ENCODE assay signal across 26 cellular contexts in the genomic region with DNA sequence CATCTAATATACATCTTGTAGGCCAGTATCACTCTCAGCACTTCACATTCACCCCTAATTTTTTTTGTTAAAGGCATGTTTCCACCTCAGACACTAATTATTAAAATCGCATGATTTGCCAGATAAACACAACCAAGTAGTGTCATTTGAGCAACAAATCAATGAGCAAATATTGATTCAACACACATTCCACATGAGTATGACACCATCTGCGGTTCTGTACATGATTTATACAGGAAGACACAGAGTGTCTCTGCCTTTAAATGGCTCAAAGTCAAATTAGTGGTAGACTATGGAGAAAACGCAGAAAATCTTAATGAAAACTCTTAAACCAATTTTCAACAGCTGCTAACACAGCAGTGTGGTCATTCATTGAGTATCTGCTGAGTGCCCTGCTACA.
"Had no signal": no experiment of that assay in that cellular context is flagged by ENCODE, and none has a peak within 500 bp of the region (broad histone marks: within the 10 kb centered on the region; RNA-seq: fewer than 3 reads in every experiment).

No MANE protein-coding gene starts in this region.

- H3K27me3 Mint-ChIP-seq: natural killer cell treated with Interleukin-12 subunit alpha and Interleukin-12 subunit beta and Interleukin-15 and Interleukin-18, amount 100 ng/mL, for 72 hours; type B pancreatic cell had no signal

- ATAC-seq: activated T-cell treated with anti-CD3 and anti-CD28 coated beads, Interleukin-2, amount 50 U/mL, for 4 hours; natural killer cell treated with Interleukin-12 subunit alpha and Interleukin-12 subunit beta and Interleukin-15 and Interleukin-18, amount 100 ng/mL, for 72 hours; pancreas; psoas muscle had no signal

- H3K27ac Mint-ChIP-seq: activated naive CD8-positive, alpha-beta T cell; activated T-helper 2 cell treated with anti-CD3 and anti-CD28 coated beads, Interferon-gamma antibody, Interleukin-2, Interleukin-4, amounts not matched to agents 10 μg/mL and 5 μg/mL and 100 μg/mL, durations not matched to agents 14 hours and 24 hours and 36 hours; natural killer cell treated with Interleukin-12 subunit alpha and Interleukin-12 subunit beta and Interleukin-15 and Interleukin-18, amount 100 ng/mL, for 72 hours; type B pancreatic cell had no signal

- H3K9me3 Mint-ChIP-seq: activated T-cell treated with anti-CD3 and anti-CD28 coated beads, Interleukin-2, amount 50 U/mL, for 4 hours; activated T-helper 2 cell treated with anti-CD3 and anti-CD28 coated beads, Interferon-gamma antibody, Interleukin-2, Interleukin-4, amounts not matched to agents 10 μg/mL and 5 μg/mL and 100 μg/mL, durations not matched to agents 14 hours and 24 hours and 36 hours had no signal

- H3K9me3 ChIP-seq: adrenal gland, ascending aorta, esophagus muscularis mucosa, left ventricle myocardium inferior, pancreas, psoas muscle, right atrium auricular region, spleen, thoracic aorta had no signal

- H3K36me3 ChIP-seq: adrenal gland, ascending aorta, brain microvascular endothelial cell, esophagus muscularis mucosa, left ventricle myocardium inferior, pancreas, right atrium auricular region, spleen, thoracic aorta had no signal

- H3K27me3 ChIP-seq: adrenal gland, ascending aorta, brain microvascular endothelial cell, esophagus muscularis mucosa, pancreas, right atrium auricular region, spleen had no signal

- DNase-seq: activated CD4-positive, alpha-beta T cell treated with anti-CD3 and anti-CD28 coated beads, Interleukin-2, amount 50 U/mL, for 48 hours; activated CD8-positive, alpha-beta memory T cell treated with anti-CD3 and anti-CD28 coated beads, Interleukin-2, amount 50 U/mL, for 48 hours; activated naive CD4-positive, alpha-beta T cell; activated T-cell treated with anti-CD3 and anti-CD28 coated beads, Interleukin-2, amount 50 U/mL, for 4 hours; adrenal gland; brain microvascular endothelial cell; central memory CD4-positive, alpha-beta T cell; effector memory CD4-positive, alpha-beta T cell; head of caudate nucleus; hypothalamus; left ventricle myocardium inferior; midbrain; pancreas; psoas muscle; spleen; stimulated activated CD4-positive, alpha-beta T cell treated with anti-CD3 and anti-CD28 coated beads, Interleukin-4, amount 100 ng/mL, for 24 hours; stimulated activated naive CD4-positive, alpha-beta T cell treated with Interleukin-2 at 50 U/mL for 16 hours; T-helper 9 cell had no signal

- H3K4me3 ChIP-seq: adrenal gland, ascending aorta, esophagus muscularis mucosa, left ventricle myocardium inferior, pancreas, psoas muscle, right atrium auricular region, spleen, thoracic aorta had no signal

- H3K4me3 Mint-ChIP-seq: activated naive CD8-positive, alpha-beta T cell; activated T-cell treated with anti-CD3 and anti-CD28 coated beads, Interleukin-2, amount 50 U/mL, for 4 hours; natural killer cell treated with Interleukin-12 subunit alpha and Interleukin-12 subunit beta and Interleukin-15 and Interleukin-18, amount 100 ng/mL, for 72 hours; type B pancreatic cell had no signal

- H3K36me3 Mint-ChIP-seq: activated naive CD8-positive, alpha-beta T cell; natural killer cell treated with Interleukin-12 subunit alpha and Interleukin-12 subunit beta and Interleukin-15 and Interleukin-18, amount 100 ng/mL, for 72 hours had no signal
